In genomic region chr4:147772459-147772969, GRCh38 we compare ENCODE assay signal across 1 cellular context.
A peak's percentile ranks its signal among the peaks of the same experiment; 100 is the strongest.
TF ChIP-seq lines count a peak whose summit lies in the region.

No MANE protein-coding gene starts in this region.

TF ChIP-seq in endothelial cell of umbilical vein, 7 proteins besides CTCF, POLR2A, EP300 and RAD21:
- peak; percentile 82 for TF ChIP-seq JUN (IDR thresholded peaks at IDR 0.05; ENCODE audit: borderline replicate concordance, insufficient read depth, insufficient read length, low read depth)
- TF ChIP-seq GATA2 (IDR thresholded peaks at IDR 0.05; ENCODE audit: insufficient read depth, insufficient read length, low read depth, low read length) = peak; percentile 55
- no peak for TF ChIP-seq EZH2 (IDR thresholded peaks at IDR 0.05; ENCODE audit: borderline replicate concordance, low read depth, low read length, severe bottlenecking)
- TF ChIP-seq MAX (IDR thresholded peaks at IDR 0.05; ENCODE audit: insufficient read depth, insufficient read length) = no peak
- peak; percentile 68 for TF ChIP-seq FOS (IDR thresholded peaks at IDR 0.05; ENCODE audit: borderline replicate concordance, insufficient read depth, low read length)
- TF ChIP-seq MYC (IDR thresholded peaks at IDR 0.05; ENCODE audit: low read depth, low read length) = no peak
- TF ChIP-seq POLR2AphosphoS5 (IDR thresholded peaks at IDR 0.05; ENCODE audit: insufficient read depth, low read depth, low read length) = no peak
